ENCODE assay signal across 20 cellular contexts in the genomic region with DNA sequence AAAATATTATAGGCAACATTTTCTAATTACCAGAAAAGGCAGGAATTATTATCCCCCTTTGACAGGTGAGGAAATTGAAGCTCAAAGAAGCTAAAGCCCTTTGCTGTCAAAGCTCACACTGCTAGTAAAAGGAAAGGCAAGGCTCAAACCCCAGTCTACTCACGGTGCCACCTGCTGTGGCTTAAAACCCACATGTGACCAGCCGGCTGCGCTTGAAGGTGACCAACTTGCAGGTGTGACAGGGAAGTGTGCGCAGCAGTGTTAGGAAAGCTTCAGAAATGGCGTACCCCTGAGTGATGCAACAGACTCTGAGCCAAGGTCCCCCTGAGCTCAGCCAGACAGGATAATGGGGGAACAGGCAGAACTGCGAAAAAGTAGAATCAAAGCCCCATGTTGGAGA. TPM values are rescaled to one million over a fixed set of nuclear protein-coding genes. Genes with fewer than 3 reads are reported as not detected.
DNase-seq lines count a peak whose midpoint lies in the region; ATAC-seq and TF ChIP-seq lines count a peak whose summit lies in the region.
"Had no signal": no experiment of that assay in that cellular context is flagged by ENCODE, and none has a peak within 500 bp of the region (broad histone marks: within the 10 kb centered on the region; RNA-seq: fewer than 3 reads in every experiment).

No MANE protein-coding gene starts in this region.

- H3K4me1 ChIP-seq in OCI-LY1 (ENCODE audit: insufficient read depth, low read length, severe bottlenecking) (peaks cover 21% of the 10 kb centered on the region), upper lobe of right lung (no peaks in the 10 kb centered on the region)
- H3K4me1 ChIP-seq: BE2C had no signal

- H3K27me3 ChIP-seq in OCI-LY1 (ENCODE audit: insufficient read depth, low read length) (no peaks in the 10 kb centered on the region), upper lobe of right lung (peaks cover 63% of the 10 kb centered on the region)
- H3K27me3 ChIP-seq: BE2C had no signal

- H3K4me3 Mint-ChIP-seq in IgD-negative memory B cell (peak overlapping the region; percentile 6 to 84 (median 63)), activated B cell treated with CpG ODN at 0.5 μM for 24 hours (peak overlapping the region; percentile 36)
- H3K4me3 Mint-ChIP-seq: CD4-positive, alpha-beta memory T cell; GM23338 had no signal

- TF ChIP-seq CTCF in OCI-LY1 (IDR thresholded peaks at IDR 0.05; ENCODE audit: low read length): no peak
- TF ChIP-seq CTCF in activated B cell treated with CpG ODN at 0.5 μM for 24 hours (IDR thresholded peaks at IDR 0.05): no peak
- no peak for TF ChIP-seq CTCF in upper lobe of right lung (IDR thresholded peaks at IDR 0.05)

- H3K4me2 ChIP-seq in OCI-LY1 (ENCODE audit: low read length): no peak overlapping the region; the same call in 1 of the 2 replicates

- intact Hi-C loops in activated B cell treated with CpG ODN at 0.5 μM for 24 hours (cut with micrococcal nuclease) (no loop called here), upper lobe of right lung (cut with DNase I) (no loop called here), posterior cingulate gyrus (cut with DNase I) (no loop called here)

- no peaks in the 10 kb centered on the region for H4K20me1 ChIP-seq in OCI-LY1 (ENCODE audit: insufficient read depth, low read length)

- peaks cover 14% of the 10 kb centered on the region for H3K36me3 Mint-ChIP-seq in IgD-negative memory B cell
- H3K36me3 Mint-ChIP-seq in activated B cell treated with CpG ODN at 0.5 μM for 24 hours (ENCODE audit: low read depth): peaks cover 77% of the 10 kb centered on the region

- no peak overlapping the region for H3K9ac ChIP-seq in OCI-LY1 (ENCODE audit: low read length)

- H3K27me3 Mint-ChIP-seq in IgD-negative memory B cell: no peaks in the 10 kb centered on the region
- H3K27me3 Mint-ChIP-seq in activated B cell treated with CpG ODN at 0.5 μM for 24 hours: no peaks in the 10 kb centered on the region

- peak overlapping the region; percentile 68 for H3K27ac ChIP-seq in OCI-LY1 (ENCODE audit: low read depth, low read length, poor library complexity, severe bottlenecking)
- H3K27ac ChIP-seq in upper lobe of right lung: no peak overlapping the region
- H3K27ac ChIP-seq: RWPE1 had no signal

- H3K36me3 ChIP-seq in OCI-LY1 (ENCODE audit: insufficient read depth, low read length) (peaks cover 73% of the 10 kb centered on the region), upper lobe of right lung (no peaks in the 10 kb centered on the region)

- H3F3A ChIP-seq in OCI-LY1 (ENCODE audit: insufficient read depth, low read length): 0 out of 2 replicates have a peak, but pooled peaks cover 4% of the 10 kb centered on the region

- peak overlapping the region; percentile 84 to 93 (median 92) for H3K27ac Mint-ChIP-seq in IgD-negative memory B cell
- H3K27ac Mint-ChIP-seq in activated B cell treated with CpG ODN at 0.5 μM for 24 hours: peak overlapping the region; percentile 82
- H3K27ac Mint-ChIP-seq: CD4-positive, alpha-beta memory T cell; GM23338 had no signal

- POLR2A ChIA-PET in activated B cell treated with CpG ODN at 0.5 μM for 24 hours (lab: Charles Lee): interaction anchor here (0.7 to 3.3 kb wide), 10 partner anchors 9 to 341 kb away, joined by 3 to 14 read pairs (median 6); no protein-coding TSS in a partner anchor

- H3K4me3 ChIP-seq in OCI-LY1 (ENCODE audit: low read depth, low read length, poor library complexity, severe bottlenecking) (no peak overlapping the region), upper lobe of right lung (no peak overlapping the region)
- H3K4me3 ChIP-seq: K562 had no signal

- CTCF ChIA-PET in activated B cell treated with CpG ODN at 0.5 μM for 24 hours (lab: Charles Lee): interaction anchor here (1.1 to 2.1 kb wide), 5 partner anchors 16 to 354 kb away, joined by 3 to 16 read pairs (median 3); no protein-coding TSS in a partner anchor

- no peak for DNase-seq in activated B cell treated with CpG ODN at 0.5 μM for 24 hours
- DNase-seq in upper lobe of right lung: peak; percentile 6
- DNase-seq in activated T-cell treated with anti-CD3 and anti-CD28 coated beads, Interleukin-2, amount 50 U/mL, for 1 hour: no peak
- DNase-seq in posterior cingulate gyrus: no peak
- DNase-seq in DMS153 (lab: John Stamatoyannopoulos, UW): no peak
- DNase-seq: BE2C; CD4-positive, alpha-beta memory T cell; DND-41; GF-D8; MV-4-11; NCI-H1417 treated with DMSO at 0.1 percent for 48 hours; NCI-H2029; NCI-H510A; NCI-H82 had no signal

- ATAC-seq in activated B cell treated with CpG ODN at 0.5 μM for 24 hours (ENCODE audit: low read depth): no peak
- no peak for ATAC-seq in upper lobe of right lung
- ATAC-seq: GM23338, HCT116, K562 had no signal

- H3K4me1 Mint-ChIP-seq in IgD-negative memory B cell (peaks cover 67 to 73% (median 72%) of the 10 kb centered on the region in 3 donors), activated B cell treated with CpG ODN at 0.5 μM for 24 hours (peaks cover 91% of the 10 kb centered on the region)

- H3K79me2 ChIP-seq in OCI-LY1 (ENCODE audit: insufficient read depth, low read length): peaks cover 9% of the 10 kb centered on the region; the same call in 1 of the 2 replicates

- H3K9me3 Mint-ChIP-seq in IgD-negative memory B cell (no peaks in the 10 kb centered on the region), activated B cell treated with CpG ODN at 0.5 μM for 24 hours (peaks cover 4% of the 10 kb centered on the region)
- H3K9me3 Mint-ChIP-seq: GM23338 had no signal

- H3K9me3 ChIP-seq in OCI-LY1 (ENCODE audit: low read length): no peaks in the 10 kb centered on the region; the same call in 1 of the 2 replicates
- no peaks in the 10 kb centered on the region for H3K9me3 ChIP-seq in upper lobe of right lung
- H3K9me3 ChIP-seq: BE2C had no signal

- no peaks in the 10 kb centered on the region for H3K9me2 ChIP-seq in OCI-LY1 (ENCODE audit: low read depth, low read length)

- no peak overlapping the region for H2AFZ ChIP-seq in OCI-LY1 (ENCODE audit: low read length)
- H2AFZ ChIP-seq: GM23338 had no signal

RNA-seq across cellular contexts. Expression of a gene that starts 45.2 kb away (rescaled TPM):
- polyA plus RNA-seq in IgD-negative memory B cell: 65.3 TPM
- total RNA-seq in activated B cell treated with CpG ODN at 0.5 μM for 24 hours: 580 and 619 TPM in 2 replicates
- total RNA-seq in upper lobe of right lung: 0.23 TPM
- total RNA-seq: CD4-positive, alpha-beta memory T cell had no signal

Comparison
In these comparisons a context has a peak if more than half of its experiments do, and no peak if none do; other contexts are left out.
1. RNA of a gene that starts 45.2 kb away (total RNA-seq): 580 to 619 TPM in activated B cell treated with CpG ODN at 0.5 μM for 24 hours; 0.23 TPM in upper lobe of right lung (single experiment); every median in the first group is over 100 times any median in the second.